In genomic region chr11:64207247-64208085, GRCh38 we compare ENCODE assay signal across 1 cellular context.
TF ChIP-seq lines count a peak whose summit lies in the region.

No MANE protein-coding gene starts in this region.

TF ChIP-seq in endothelial cell of umbilical vein, 7 proteins besides CTCF, POLR2A, EP300 and RAD21:
- peak; percentile 74 for TF ChIP-seq POLR2AphosphoS5 (IDR thresholded peaks at IDR 0.05; ENCODE audit: insufficient read depth, low read depth, low read length)
- TF ChIP-seq JUN (IDR thresholded peaks at IDR 0.05; ENCODE audit: borderline replicate concordance, insufficient read depth, insufficient read length, low read depth) = peak; percentile 37
- TF ChIP-seq MYC (IDR thresholded peaks at IDR 0.05; ENCODE audit: low read depth, low read length) = peak; percentile 39
- TF ChIP-seq EZH2 (IDR thresholded peaks at IDR 0.05; ENCODE audit: borderline replicate concordance, low read depth, low read length, severe bottlenecking) = no peak
- no peak for TF ChIP-seq MAX (IDR thresholded peaks at IDR 0.05; ENCODE audit: insufficient read depth, insufficient read length)
- TF ChIP-seq GATA2 (IDR thresholded peaks at IDR 0.05; ENCODE audit: insufficient read depth, insufficient read length, low read depth, low read length) = peak; percentile 59
- peak; percentile 57 for TF ChIP-seq FOS (IDR thresholded peaks at IDR 0.05; ENCODE audit: borderline replicate concordance, insufficient read depth, low read length)
